ENCODE assay signal across 10 cellular contexts in genomic region chr1:1856161-1856560, GRCh38. TPM values are rescaled to one million over a fixed set of nuclear protein-coding genes. Genes with fewer than 3 reads are reported as not detected.
A peak's percentile ranks its signal among the peaks of the same experiment; 100 is the strongest.
DNase-seq lines count a peak whose midpoint lies in the region; ATAC-seq and TF ChIP-seq lines count a peak whose summit lies in the region.
"Not testable (repeated sequence)": the region's sequence is repeated elsewhere in the genome, so short reads cannot be mapped to it uniquely, and the experiment has no call there.
"Had no signal": no experiment of that assay in that cellular context is flagged by ENCODE, and none has a peak within 500 bp of the region (broad histone marks: within the 10 kb centered on the region; RNA-seq: fewer than 3 reads in every experiment).

No MANE protein-coding gene starts in this region.

- H3K4me2 ChIP-seq in GM23338, result not testable (repeated sequence)

- not testable (repeated sequence) for H3K36me3 ChIP-seq in GM23338 (ENCODE audit: insufficient read depth); cardiac muscle cell
- H3K36me3 ChIP-seq in spleen, result peaks cover 0 to 25% (median 7%) of the 10 kb centered on the region in 6 donors

- ATAC-seq in CD4-positive, alpha-beta T cell (ENCODE audit: poor library complexity); GM23338; T-cell (replicated peaks in 1 of 4); naive thymus-derived CD8-positive, alpha-beta T cell: not testable (repeated sequence)

- H3K9me3 ChIP-seq in CD4-positive, alpha-beta T cell (ENCODE audit: control insufficient read depth, low read length); cardiac muscle cell (ENCODE audit: low read depth); spleen: not testable (repeated sequence)

- 85 to 95% (median 91%) methylated on average over 5 to 6 of the region's 6 CpGs for WGBS in spleen, 5 donors

- not testable (repeated sequence) for H3K9me3 Mint-ChIP-seq in CD4-positive, alpha-beta T cell; GM23338; T-cell; activated T-cell treated with anti-CD3 and anti-CD28 coated beads, Interleukin-2, amount 50 U/mL, for 24 hours; naive thymus-derived CD8-positive, alpha-beta T cell

- H2AFZ ChIP-seq in GM23338, result not testable (repeated sequence)

- not testable (repeated sequence) for H3K4me3 Mint-ChIP-seq in CD4-positive, alpha-beta T cell; GM23338; activated T-cell treated with anti-CD3 and anti-CD28 coated beads, Interleukin-2, amount 50 U/mL, for 24 hours; naive thymus-derived CD8-positive, alpha-beta T cell
- peak overlapping the region in 1 of 3 donors; percentile 5 for H3K4me3 Mint-ChIP-seq in T-cell

- H3K4me3 ChIP-seq in GM23338, cardiac muscle cell, spleen: not testable (repeated sequence)

- not testable (repeated sequence) for TF ChIP-seq POLR2A in spleen (IDR thresholded peaks at IDR 0.05)

- H3F3A ChIP-seq in GM23338 (replicated peaks; ENCODE audit: low read depth), result peaks cover 16% of the 10 kb centered on the region

- CTCF ChIA-PET in CD4-positive, alpha-beta T cell (lab: Charles Lee); T-cell (lab: Charles Lee): not testable (repeated sequence)

- H3K27ac ChIP-seq in CD4-positive, alpha-beta T cell (ENCODE audit: low read depth, low read length), result not testable (repeated sequence)
- H3K27ac ChIP-seq in GM23338 (ENCODE audit: low read depth) (peak overlapping the region; percentile 91; the same call in 1 of the 2 replicates), cardiac muscle cell (peak overlapping the region; percentile 62), spleen (peak overlapping the region in 4 of 8 donors; percentile 77 to 85 (median 82))

- not testable (repeated sequence) for H3K27me3 ChIP-seq in CD4-positive, alpha-beta T cell (ENCODE audit: control insufficient read depth, insufficient read depth, low read length); GM23338 (ENCODE audit: insufficient read depth); cardiac muscle cell; spleen (replicated peaks in 1 of 7)

- H3K4me1 ChIP-seq in GM23338 (ENCODE audit: insufficient read depth) (peaks cover 14% of the 10 kb centered on the region), cardiac muscle cell (ENCODE audit: low read depth) (peaks cover 21% of the 10 kb centered on the region), spleen (peaks cover 30 to 98% (median 83%) of the 10 kb centered on the region in 6 donors)

- H3K36me3 Mint-ChIP-seq in CD4-positive, alpha-beta T cell (ENCODE audit: low read depth), result peaks cover 11% of the 10 kb centered on the region
- H3K36me3 Mint-ChIP-seq in GM23338 (ENCODE audit: low read depth) (peaks cover 11% of the 10 kb centered on the region), T-cell (peaks cover 13% of the 10 kb centered on the region)
- peaks cover 47% of the 10 kb centered on the region for H3K36me3 Mint-ChIP-seq in activated T-cell treated with anti-CD3 and anti-CD28 coated beads, Interleukin-2, amount 50 U/mL, for 24 hours (ENCODE audit: low read depth)
- H3K36me3 Mint-ChIP-seq in naive thymus-derived CD8-positive, alpha-beta T cell, result peaks cover 0 to 17% (median 0%) of the 10 kb centered on the region in 3 donors

- peaks cover 97% of the 10 kb centered on the region for H3K79me2 ChIP-seq in GM23338 (replicated peaks; ENCODE audit: insufficient read depth)

- not testable (repeated sequence) for TF ChIP-seq CTCF in CD4-positive, alpha-beta T cell (IDR thresholded peaks at IDR 0.05); GM23338 (conservative IDR thresholded peaks at IDR 0.05; ENCODE audit: low read depth in 2 of 2); cardiac muscle cell (IDR thresholded peaks at IDR 0.05; ENCODE audit: low read depth, low read length); spleen (IDR thresholded peaks at IDR 0.05 in 8 of 11, conservative IDR thresholded peaks at IDR 0.05 in 3 of 11)

- peaks cover 76% of the 10 kb centered on the region for H3K4me1 Mint-ChIP-seq in CD4-positive, alpha-beta T cell (ENCODE audit: low read depth)
- peaks cover 32% of the 10 kb centered on the region for H3K4me1 Mint-ChIP-seq in GM23338
- H3K4me1 Mint-ChIP-seq in T-cell, result peaks cover 75 to 76% (median 75%) of the 10 kb centered on the region in 3 donors
- peaks cover 70% of the 10 kb centered on the region for H3K4me1 Mint-ChIP-seq in activated T-cell treated with anti-CD3 and anti-CD28 coated beads, Interleukin-2, amount 50 U/mL, for 24 hours (ENCODE audit: low read depth)
- H3K4me1 Mint-ChIP-seq in naive thymus-derived CD8-positive, alpha-beta T cell, result peaks cover 37 to 87% (median 77%) of the 10 kb centered on the region in 4 donors

- peak overlapping the region; percentile 91 for H3K27ac Mint-ChIP-seq in CD4-positive, alpha-beta T cell
- H3K27ac Mint-ChIP-seq in GM23338, result not testable (repeated sequence)
- H3K27ac Mint-ChIP-seq in T-cell, result peak overlapping the region; percentile 43 to 52
- peak overlapping the region; percentile 74 for H3K27ac Mint-ChIP-seq in activated T-cell treated with anti-CD3 and anti-CD28 coated beads, Interleukin-2, amount 50 U/mL, for 24 hours
- H3K27ac Mint-ChIP-seq in naive thymus-derived CD8-positive, alpha-beta T cell, result peak overlapping the region in 9 of 10 donors; percentile 59 to 85 (median 75)

- POLR2A ChIA-PET in CD4-positive, alpha-beta T cell (lab: Charles Lee); T-cell (lab: Charles Lee); naive thymus-derived CD8-positive, alpha-beta T cell (lab: Charles Lee): not testable (repeated sequence)

- H3K27me3 Mint-ChIP-seq in CD4-positive, alpha-beta T cell; GM23338 (ENCODE audit: insufficient read depth, low read depth, poor library complexity); T-cell; activated T-cell treated with anti-CD3 and anti-CD28 coated beads, Interleukin-2, amount 50 U/mL, for 24 hours; naive thymus-derived CD8-positive, alpha-beta T cell: not testable (repeated sequence)

- intact Hi-C loops in CD4-positive, alpha-beta T cell (cut with DNase I, micrococcal nuclease); spleen (cut with DNase I; ENCODE audit: low total_unique reads): not testable (repeated sequence)

- DNase-seq in CD4-positive, alpha-beta T cell; GM23338 (ENCODE audit: low spot score); T-cell; activated T-cell treated with anti-CD3 and anti-CD28 coated beads, Interleukin-2, amount 50 U/mL, for 24 hours; cardiac muscle cell (ENCODE audit: low read depth in 1 of 2, low spot score in 1 of 2); naive thymus-derived CD8-positive, alpha-beta T cell: not testable (repeated sequence)
- DNase-seq in spleen, result peak; percentile 20

- H3K9me2 ChIP-seq in GM23338 (ENCODE audit: insufficient read depth), result not testable (repeated sequence)

- H4K20me1 ChIP-seq in GM23338 (replicated peaks; ENCODE audit: insufficient read depth), result peaks cover 69% of the 10 kb centered on the region

RNA-seq across cellular contexts. Expression of gene GNB1, which starts 34.7 kb away (rescaled TPM):
- total RNA-seq in CD4-positive, alpha-beta T cell, result 100 to 1,000 TPM; 138 to 149 TPM
- total RNA-seq in GM23338 (2014; rRNA removed; shearing (Covaris generic)), result 138 and 147 TPM in 2 replicates
- 65.4 and 78.6 TPM in 2 replicates for polyA plus RNA-seq in GM23338 (2016; fragmentation: Nextera tagmentation; extraction: Ambion mirVana)
- 100 to 1,000 TPM; 208 to 295 (median 261) TPM for total RNA-seq in T-cell
- total RNA-seq in cardiac muscle cell, result 85.5 and 93.5 TPM in 2 replicates
- polyA plus RNA-seq in cardiac muscle cell, result 185 and 196 TPM in 2 replicates
- 100 to 1,000 TPM; 231 to 232 TPM for total RNA-seq in naive thymus-derived CD8-positive, alpha-beta T cell
- 100 to 1,000 TPM in 2 of 3 donors, 10 to 100 TPM in 1; 45.9 to 107 (median 105) TPM for polyA plus RNA-seq in naive thymus-derived CD8-positive, alpha-beta T cell
- 100 to 1,000 TPM; 186 to 304 (median 273) TPM for total RNA-seq in spleen
- polyA plus RNA-seq in spleen, result 100 to 1,000 TPM in 1 of 3 donors, 10 to 100 TPM in 2; 76.0 to 132 (median 95.5) TPM

RNA-seq across cellular contexts. Expression of gene CALML6, which starts 58.9 kb away (rescaled TPM):
- total RNA-seq in CD4-positive, alpha-beta T cell, result under 1 TPM; 0.47 to 0.69 TPM
- 0.82 and 0.87 TPM in 2 replicates for total RNA-seq in GM23338 (2014; rRNA removed; shearing (Covaris generic))
- 0.42 TPM in 1 of 2 replicates, not detected in the other for polyA plus RNA-seq in GM23338 (2016; fragmentation: Nextera tagmentation; extraction: Ambion mirVana)
- total RNA-seq in T-cell, result 1 to 10 TPM in 3 of 5 donors, under 1 TPM in 2; 0.82 to 1.3 (median 1.1) TPM
- total RNA-seq in cardiac muscle cell, result 0.63 TPM in 1 of 2 replicates, not detected in the other
- polyA plus RNA-seq in cardiac muscle cell, result 0.28 TPM in 1 of 2 replicates, not detected in the other
- 1 to 10 TPM; 1.4 to 1.6 TPM for total RNA-seq in naive thymus-derived CD8-positive, alpha-beta T cell
- not detected for polyA plus RNA-seq in naive thymus-derived CD8-positive, alpha-beta T cell
- total RNA-seq in spleen, result 1 to 10 TPM in 1 of 7 donors, under 1 TPM in 4, not detected in 2; 0.34 to 3.0 (median 0.66) TPM
- polyA plus RNA-seq in spleen, result 1 to 10 TPM in 1 of 3 donors, under 1 TPM in 2; 0.58 to 1.8 (median 0.85) TPM
- total RNA-seq: HT1080, IMR-90, RPMI7951 had no signal
